12 cellular contexts compared by ENCODE assay signal in genomic region chr17:18236494-18236893, GRCh38.
"Had no signal": no experiment of that assay in that cellular context is flagged by ENCODE, and none has a peak within 500 bp of the region (broad histone marks: within the 10 kb centered on the region; RNA-seq: fewer than 3 reads in every experiment).

No MANE protein-coding gene starts in this region.

- H3K4me3 ChIP-seq: colonic mucosa, hepatocyte, lower lobe of right lung, skin epidermis had no signal

- H3K4me1 ChIP-seq: colonic mucosa, lower lobe of right lung had no signal

- H3K36me3 Mint-ChIP-seq: type B pancreatic cell had no signal

- H3K4me3 Mint-ChIP-seq: activated CD4-positive, alpha-beta T cell treated with anti-CD3 and anti-CD28 coated beads, Interleukin-2, amount 10 ng/mL, durations not matched to agents 24 days and 14 days; mesothelial cell of epicardium; T-helper 1 cell treated with Interleukin-12 subunit alpha and Interleukin-12 subunit beta and Interleukin-4 antibody, amounts not matched to agents 30 μg/mL and 1 μg/mL, for 36 hours; type B pancreatic cell had no signal

- H3K9me3 ChIP-seq: colonic mucosa, lower lobe of right lung, neutrophil had no signal

- H2AFZ ChIP-seq: hepatocyte had no signal

- H3K9me3 Mint-ChIP-seq: activated CD4-positive, alpha-beta T cell treated with anti-CD3 and anti-CD28 coated beads, Interleukin-2, amount 10 ng/mL, durations not matched to agents 24 days and 14 days; mesothelial cell of epicardium; T-helper 1 cell treated with Interleukin-12 subunit alpha and Interleukin-12 subunit beta and Interleukin-4 antibody, amounts not matched to agents 30 μg/mL and 1 μg/mL, for 36 hours; type B pancreatic cell had no signal

- H3K4me1 Mint-ChIP-seq: mesothelial cell of epicardium had no signal

- DNase-seq: activated CD4-positive, alpha-beta T cell treated with anti-CD3 and anti-CD28 coated beads, Interleukin-2, amount 10 ng/mL, durations not matched to agents 24 days and 14 days; activated gamma-delta T cell; colonic mucosa; effector CD4-positive, alpha-beta T cell; lower lobe of right lung; posterior cingulate gyrus had no signal

- H3K36me3 ChIP-seq: colonic mucosa had no signal

- H3K27ac ChIP-seq: colonic mucosa, hepatocyte, lower lobe of right lung, neutrophil had no signal

- H3K27me3 ChIP-seq: colonic mucosa, hepatocyte, neutrophil had no signal

- H3K27me3 Mint-ChIP-seq: activated CD4-positive, alpha-beta T cell treated with anti-CD3 and anti-CD28 coated beads, Interleukin-2, amount 10 ng/mL, durations not matched to agents 24 days and 14 days; type B pancreatic cell had no signal

- H3K27ac Mint-ChIP-seq: mesothelial cell of epicardium; T-helper 1 cell treated with Interleukin-12 subunit alpha and Interleukin-12 subunit beta and Interleukin-4 antibody, amounts not matched to agents 30 μg/mL and 1 μg/mL, for 36 hours; type B pancreatic cell had no signal

- H3K4me2 ChIP-seq: hepatocyte had no signal
